Comparison of ENCODE assay signal across 15 cellular contexts in the genomic region with DNA sequence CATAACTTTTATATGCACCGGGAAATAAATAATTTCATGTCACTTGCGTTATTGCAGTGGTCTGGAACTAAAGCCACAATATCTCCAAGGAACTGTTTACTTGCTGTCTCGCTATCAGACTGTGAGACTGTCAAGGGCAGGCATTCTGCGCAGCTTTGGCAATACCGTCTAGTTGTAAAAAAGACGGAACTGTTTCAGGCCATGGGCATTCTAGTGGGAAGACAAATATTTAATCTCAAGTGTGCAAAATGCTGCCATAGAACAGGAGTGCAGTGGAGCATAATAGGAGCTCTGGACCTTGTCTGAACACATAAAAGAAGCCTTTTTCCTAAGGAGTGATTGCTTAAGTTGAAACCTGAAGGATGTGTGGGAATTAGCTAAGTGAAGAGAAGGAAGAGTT. TPM values are rescaled to one million over a fixed set of nuclear protein-coding genes. Genes with fewer than 3 reads are reported as not detected.
DNase-seq lines count a peak whose midpoint lies in the region; ATAC-seq and TF ChIP-seq lines count a peak whose summit lies in the region.
"Had no signal": no experiment of that assay in that cellular context is flagged by ENCODE, and none has a peak within 500 bp of the region (broad histone marks: within the 10 kb centered on the region; RNA-seq: fewer than 3 reads in every experiment).

No MANE protein-coding gene starts in this region.

- no peak for TF ChIP-seq POLR2A in IMR-90 (IDR thresholded peaks at IDR 0.05; ENCODE audit: low read depth, low read length)
- TF ChIP-seq POLR2A in body of pancreas (IDR thresholded peaks at IDR 0.05) = no peak
- no peak for TF ChIP-seq POLR2A in prostate gland (IDR thresholded peaks at IDR 0.05)

- CTCF ChIA-PET in IMR-90 (lab: Yijun Ruan, JAX) = interaction anchor here (1.0 kb wide), 1 partner anchor 11 kb away, joined by 3 read pairs; no protein-coding TSS in a partner anchor

- no peak overlapping the region for H3K23ac ChIP-seq in IMR-90 (ENCODE audit: low read depth, low read length)

- H3K9me1 ChIP-seq in IMR-90 (ENCODE audit: insufficient read depth, low read length) = peaks cover 20% of the 10 kb centered on the region

- no peaks in the 10 kb centered on the region for H3K9me3 Mint-ChIP-seq in activated T-cell treated with anti-CD3 and anti-CD28 coated beads, Interleukin-2, amount 50 U/mL, for 72 hours
- H3K9me3 Mint-ChIP-seq: effector memory CD8-positive, alpha-beta T cell had no signal

- TF ChIP-seq CTCF in IMR-90 (conservative IDR thresholded peaks at IDR 0.05; ENCODE audit: low read depth, low read length) (no peak), body of pancreas (IDR thresholded peaks at IDR 0.05) (no peak), prostate gland (IDR thresholded peaks at IDR 0.05) (no peak), upper lobe of right lung (IDR thresholded peaks at IDR 0.05) (no peak)

- ATAC-seq in activated T-cell treated with anti-CD3 and anti-CD28 coated beads, Interleukin-2, amount 50 U/mL, for 72 hours (replicated peaks in 1 of 2) = no peak
- ATAC-seq in IMR-90 (ENCODE audit: low read depth) (no peak), body of pancreas (peak; percentile 61), upper lobe of right lung (no peak), GM18873 (IDR thresholded peaks at IDR 0.05; ENCODE audit: low FRiP score, unreplicated experiment) (no peak)
- ATAC-seq: effector memory CD8-positive, alpha-beta T cell had no signal

- no peak overlapping the region for H3K56ac ChIP-seq in IMR-90 (ENCODE audit: extremely low read depth, insufficient read depth, low read length)

- H3K27me3 Mint-ChIP-seq in activated T-cell treated with anti-CD3 and anti-CD28 coated beads, Interleukin-2, amount 50 U/mL, for 72 hours (ENCODE audit: low read depth) = no peaks in the 10 kb centered on the region
- H3K27me3 Mint-ChIP-seq: effector memory CD8-positive, alpha-beta T cell had no signal

- H3K27me3 ChIP-seq in IMR-90 (ENCODE audit: control insufficient read depth, insufficient read depth, low read length) (no peaks in the 10 kb centered on the region), body of pancreas (no peaks in the 10 kb centered on the region), prostate gland (replicated peaks; ENCODE audit: insufficient read depth) (no peaks in the 10 kb centered on the region), upper lobe of right lung (no peaks in the 10 kb centered on the region)
- H3K27me3 ChIP-seq: cardiac muscle cell, sigmoid colon had no signal

- H3K4me3 ChIP-seq in IMR-90 (ENCODE audit: insufficient read depth, low read depth, low read length) = no peak overlapping the region
- no peak overlapping the region for H3K4me3 ChIP-seq in body of pancreas
- no peak overlapping the region for H3K4me3 ChIP-seq in prostate gland
- H3K4me3 ChIP-seq in upper lobe of right lung = no peak overlapping the region
- H3K4me3 ChIP-seq: cardiac muscle cell, sigmoid colon had no signal

- peak overlapping the region; percentile 9; the same call in 1 of the 2 replicates for H3K18ac ChIP-seq in IMR-90 (ENCODE audit: low read depth, low read length)

- no peak overlapping the region for H4K91ac ChIP-seq in IMR-90 (ENCODE audit: insufficient read depth, low read depth, low read length)

- peak overlapping the region; percentile 35; the same call in 1 of the 2 replicates for H3K14ac ChIP-seq in IMR-90 (replicated peaks; ENCODE audit: low read depth, low read length)

- no peak for TF ChIP-seq RAD21 in IMR-90 (IDR thresholded peaks at IDR 0.05; ENCODE audit: low read length)

- peak overlapping the region in 1 of 2 donors; percentile 53 for H3K4me3 Mint-ChIP-seq in activated T-cell treated with anti-CD3 and anti-CD28 coated beads, Interleukin-2, amount 50 U/mL, for 72 hours
- H3K4me3 Mint-ChIP-seq: effector memory CD8-positive, alpha-beta T cell had no signal

- peaks cover 31 to 77% of the 10 kb centered on the region in 2 experiments for H3K79me1 ChIP-seq in IMR-90 (ENCODE audit: low read depth in 1 of 2, low read length in 2 of 2)

- H2AK9ac ChIP-seq in IMR-90 (replicated peaks; ENCODE audit: low read depth, low read length, poor library complexity) = no peak overlapping the region

- H3K9ac ChIP-seq in IMR-90 (ENCODE audit: low read depth, low read length) = no peak overlapping the region

- no peaks in the 10 kb centered on the region for H3K36me3 Mint-ChIP-seq in activated T-cell treated with anti-CD3 and anti-CD28 coated beads, Interleukin-2, amount 50 U/mL, for 72 hours (ENCODE audit: insufficient read depth in 2 of 2)

- H3K27ac ChIP-seq in IMR-90 (ENCODE audit: insufficient read depth, low read length) (no peak overlapping the region), body of pancreas (peak overlapping the region; percentile 3 to 70 (median 42)), prostate gland (no peak overlapping the region), upper lobe of right lung (no peak overlapping the region)
- H3K27ac ChIP-seq: cardiac muscle cell had no signal

- no peak overlapping the region for H3K4me2 ChIP-seq in IMR-90 (ENCODE audit: low read depth, low read length)

- H2BK5ac ChIP-seq in IMR-90 (ENCODE audit: low read depth, low read length, poor library complexity, severe bottlenecking) = peak overlapping the region; percentile 66

- H3K4me1 Mint-ChIP-seq in activated T-cell treated with anti-CD3 and anti-CD28 coated beads, Interleukin-2, amount 50 U/mL, for 72 hours (ENCODE audit: low read depth) = peaks cover 81% of the 10 kb centered on the region

- no peak overlapping the region for H4K8ac ChIP-seq in IMR-90 (ENCODE audit: low read depth in 2 of 2, low read length in 2 of 2)

- no peak overlapping the region for H3K4ac ChIP-seq in IMR-90 (ENCODE audit: low read depth, low read length)

- no peak overlapping the region for H2BK20ac ChIP-seq in IMR-90 (ENCODE audit: low read depth, low read length)

- no peak overlapping the region for H2AFZ ChIP-seq in IMR-90 (replicated peaks; ENCODE audit: low read length, poor library complexity)

- in situ Hi-C loops in IMR-90 (cut with MboI; ENCODE audit: low sequenced_read_pairs) = no loop called here

- H3K4me1 ChIP-seq in IMR-90 (ENCODE audit: control insufficient read depth, insufficient read depth, low read length) = peaks cover 21% of the 10 kb centered on the region
- H3K4me1 ChIP-seq in body of pancreas = peaks cover 56% of the 10 kb centered on the region
- no peaks in the 10 kb centered on the region for H3K4me1 ChIP-seq in prostate gland (replicated peaks)
- peaks cover 29% of the 10 kb centered on the region for H3K4me1 ChIP-seq in upper lobe of right lung

- intact Hi-C loops in IMR-90 (cut with micrococcal nuclease) = no loop called here
- intact Hi-C loops in body of pancreas (cut with DNase I) = no loop called here
- intact Hi-C loops in prostate gland (cut with DNase I) = no loop called here
- intact Hi-C loops in upper lobe of right lung (cut with DNase I) = no loop called here

- peaks cover 10% of the 10 kb centered on the region for H4K20me1 ChIP-seq in IMR-90 (ENCODE audit: insufficient read depth, low read length)

- H2BK15ac ChIP-seq in IMR-90 (ENCODE audit: low read depth, low read length) = no peak overlapping the region

- no TSS peak for BruUV-seq in IMR-90 (replicated peaks; lab: Mats Ljungman, UMichigan)

- no peak for DNase-seq in activated T-cell treated with anti-CD3 and anti-CD28 coated beads, Interleukin-2, amount 50 U/mL, for 72 hours
- no peak for DNase-seq in activated T-cell treated with anti-CD3 and anti-CD28 coated beads, Interleukin-2, amount 50 U/mL, for 1 hour
- DNase-seq in IMR-90 (no peak), body of pancreas (peak; percentile 54 to 80 (median 64)), prostate gland (ENCODE audit: low spot score) (peak; percentile 48), upper lobe of right lung (no peak)
- DNase-seq in activated CD8-positive, alpha-beta memory T cell treated with anti-CD3 and anti-CD28 coated beads, Interleukin-2, amount 50 U/mL, for 48 hours = no peak
- DNase-seq: activated CD4-positive, alpha-beta T cell treated with anti-CD3 and anti-CD28 coated beads, Interleukin-2, amount 50 U/mL, for 48 hours; activated gamma-delta T cell treated with Interleukin-2 at 50 U/mL for 16 hours; effector memory CD8-positive, alpha-beta T cell; NCI-H2171; sigmoid colon; stimulated activated CD4-positive, alpha-beta T cell treated with anti-CD3 and anti-CD28 coated beads, Interleukin-4, amount 100 ng/mL, for 1 hour had no signal

- H2BK120ac ChIP-seq in IMR-90 (ENCODE audit: low read depth, low read length) = no peak overlapping the region

- H3K36me3 ChIP-seq in IMR-90 (ENCODE audit: control insufficient read depth, insufficient read depth, low read length) = no peaks in the 10 kb centered on the region
- no peaks in the 10 kb centered on the region for H3K36me3 ChIP-seq in body of pancreas (replicated peaks in 1 of 2; ENCODE audit: insufficient read depth in 1 of 2, low read depth in 2 of 2)
- H3K36me3 ChIP-seq in prostate gland = no peaks in the 10 kb centered on the region
- no peaks in the 10 kb centered on the region for H3K36me3 ChIP-seq in upper lobe of right lung
- H3K36me3 ChIP-seq: cardiac muscle cell, sigmoid colon had no signal

- H3K27ac Mint-ChIP-seq in activated T-cell treated with anti-CD3 and anti-CD28 coated beads, Interleukin-2, amount 50 U/mL, for 72 hours = peak overlapping the region; percentile 88

- POLR2A ChIA-PET in IMR-90 (lab: Charles Lee; ENCODE audit: unreplicated experiment) = no interaction called here

- H2AK5ac ChIP-seq in IMR-90 (ENCODE audit: low read depth, low read length) = 0 out of 2 replicates have a peak overlapping the region, but pooled peaks have one; percentile 2

- dilution Hi-C loops in IMR-90 (cut with HindIII; ENCODE audit: low sequenced_read_pairs, unreplicated experiment) = no loop called here

- 100% methylated on average over 2 of the region's 6 CpGs; no CpG with 5 or more reads in 1 of the 2 experiments for WGBS in IMR-90 (ENCODE audit: extremely low coverage in 2 of 2, insufficient read length in 1 of 2), 2 experiments
- WGBS in body of pancreas, 2 donors = 39 to 51% methylated on average over 6 of the region's 6 CpGs
- WGBS in prostate gland = 66% methylated on average over 6 of the region's 6 CpGs

- H4K5ac ChIP-seq in IMR-90 (ENCODE audit: low read depth, low read length) = no peak overlapping the region; the same call in 1 of the 2 replicates

- H3K9me3 ChIP-seq in IMR-90 (ENCODE audit: control insufficient read depth, insufficient read depth, low read length) = no peaks in the 10 kb centered on the region
- H3K9me3 ChIP-seq in body of pancreas = no peaks in the 10 kb centered on the region
- H3K9me3 ChIP-seq in prostate gland = no peaks in the 10 kb centered on the region
- H3K9me3 ChIP-seq in upper lobe of right lung = no peaks in the 10 kb centered on the region
- H3K9me3 ChIP-seq: sigmoid colon had no signal

TF ChIP-seq in IMR-90, 13 proteins besides CTCF, POLR2A, EP300 and RAD21 (continues in another document):
- no peak for TF ChIP-seq MAFK (IDR thresholded peaks at IDR 0.05; ENCODE audit: low read depth, low read length)

RNA-seq across cellular contexts. Expression of a gene that starts 53.8 kb away (rescaled TPM):
- total RNA-seq in activated T-cell treated with anti-CD3 and anti-CD28 coated beads, Interleukin-2, amount 50 U/mL, for 72 hours = 100 to 1,000 TPM; 104 to 114 TPM
- total RNA-seq in IMR-90 (2012; rRNA removed) = 7.3 and 8.6 TPM in 2 replicates
- 29.0 and 32.0 TPM in 2 replicates for polyA plus RNA-seq in IMR-90 (2012; rRNA removed)
- polyA plus RNA-seq in IMR-90 (2012; cell fraction: cytosol; rRNA removed) = 22.7 and 37.8 TPM in 2 replicates
- polyA plus RNA-seq in IMR-90 (2012; cell fraction: nucleus; rRNA removed; ENCODE audit: low replicate concordance) = 54.0 and 75.8 TPM in 2 replicates
- total RNA-seq in body of pancreas = 10 to 100 TPM; 17.5 to 19.7 TPM
- 100 to 1,000 TPM in 1 of 2 donors, 10 to 100 TPM in 1; 51.9 to 107 TPM for total RNA-seq in prostate gland
- 55.9 TPM for total RNA-seq in upper lobe of right lung

Comparison
In these comparisons a context has a peak if more than half of its experiments do, and no peak if none do; other contexts are left out.
1. DNase-seq: peak in body of pancreas (4 of 4) and prostate gland (single experiment); none in activated T-cell treated with anti-CD3 and anti-CD28 coated beads, Interleukin-2, amount 50 U/mL, for 72 hours (0 of 2), activated T-cell treated with anti-CD3 and anti-CD28 coated beads, Interleukin-2, amount 50 U/mL, for 1 hour (single experiment), IMR-90 (single experiment), upper lobe of right lung (single experiment) and activated CD8-positive, alpha-beta memory T cell treated with anti-CD3 and anti-CD28 coated beads, Interleukin-2, amount 50 U/mL, for 48 hours (single experiment).
2. H3K27ac ChIP-seq: peak in body of pancreas (4 of 4); none in IMR-90 (single experiment), prostate gland (0 of 2) and upper lobe of right lung (single experiment).